In the genomic region with DNA sequence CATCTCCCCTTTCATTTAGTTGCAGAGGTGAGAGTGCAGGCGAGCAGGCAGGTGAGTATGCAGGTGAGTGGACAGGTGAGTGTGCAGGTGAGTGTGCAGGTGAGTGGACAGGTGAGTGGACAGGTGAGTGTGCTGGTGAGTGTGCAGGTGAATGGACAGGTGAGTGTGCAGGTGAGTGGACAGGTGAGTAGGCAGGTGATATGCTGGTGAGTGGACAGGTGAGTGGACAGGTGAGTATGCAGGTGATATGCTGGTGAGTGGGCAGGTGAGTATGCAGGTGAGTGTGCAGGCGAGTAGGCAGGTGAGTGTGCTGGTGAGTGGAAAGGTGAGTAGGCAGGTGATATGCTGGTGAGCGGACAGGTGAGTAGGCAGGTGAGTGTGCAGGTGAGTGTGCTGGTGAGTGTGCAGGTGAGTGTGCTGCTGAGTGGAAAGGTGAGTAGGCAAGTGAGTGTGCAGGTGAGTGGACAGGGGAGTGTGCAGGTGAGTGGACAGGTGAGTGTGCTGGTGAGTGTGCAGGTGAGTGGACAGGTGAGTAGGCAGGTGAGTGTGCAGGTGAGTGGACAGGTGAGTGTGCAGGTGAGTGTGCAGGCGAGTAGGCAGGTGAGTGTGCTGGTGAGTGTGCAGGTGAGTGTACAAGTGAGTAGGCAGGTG, we compare ENCODE assay signal across 28 cellular contexts.
A peak's percentile ranks its signal among the peaks of the same experiment; 100 is the strongest.
DNase-seq lines count a peak whose midpoint lies in the region; ATAC-seq, FAIRE-seq and TF ChIP-seq lines count a peak whose summit lies in the region.
"Had no signal": no experiment of that assay in that cellular context is flagged by ENCODE, and none has a peak within 500 bp of the region (broad histone marks: within the 10 kb centered on the region; RNA-seq: fewer than 3 reads in every experiment).

No MANE protein-coding gene starts in this region.

- H3K4me2 ChIP-seq in osteoblast (ENCODE audit: insufficient read depth, low read length): no peak overlapping the region
- H3K4me2 ChIP-seq: smooth muscle cell had no signal

- H3K36me3 ChIP-seq in osteoblast (ENCODE audit: insufficient read depth, low read length): no peaks in the 10 kb centered on the region
- H3K36me3 ChIP-seq: ascending aorta, neutrophil, tibial nerve had no signal

- peak; percentile 69 for FAIRE-seq in GM12891 (lab: Jason Lieb, UNC)
- FAIRE-seq: frontal cortex had no signal

- no peaks in the 10 kb centered on the region for H3K4me1 ChIP-seq in osteoblast (ENCODE audit: insufficient read depth, low read length)
- H3K4me1 ChIP-seq: ascending aorta, Caco-2, tibial nerve had no signal

- no peak overlapping the region for H3K27ac Mint-ChIP-seq in chondrocyte (ENCODE audit: unreplicated experiment)
- H3K27ac Mint-ChIP-seq: activated CD4-positive, alpha-beta memory T cell treated with anti-CD3 and anti-CD28 coated beads, Interleukin-2, amount 10 ng/mL, durations not matched to agents 7 days and 5 days; stimulated activated naive CD8-positive, alpha-beta T cell treated with anti-CD3 and anti-CD28 coated beads, Interleukin-15, amount 100 ng/mL, for 72 hours had no signal

- no peak overlapping the region for H3K4me3 ChIP-seq in osteoblast (ENCODE audit: insufficient read depth, low read length)
- H3K4me3 ChIP-seq: ascending aorta, smooth muscle cell, tibial nerve had no signal

- no peaks in the 10 kb centered on the region for H3K4me1 Mint-ChIP-seq in chondrocyte (ENCODE audit: low read depth)
- H3K4me1 Mint-ChIP-seq: activated CD4-positive, alpha-beta memory T cell treated with anti-CD3 and anti-CD28 coated beads, Interleukin-2, amount 10 ng/mL, durations not matched to agents 7 days and 5 days; stimulated activated naive CD8-positive, alpha-beta T cell treated with anti-CD3 and anti-CD28 coated beads, Interleukin-15, amount 100 ng/mL, for 72 hours had no signal

- H4K20me1 ChIP-seq in osteoblast (ENCODE audit: insufficient read depth, low read length): no peaks in the 10 kb centered on the region

- no peaks in the 10 kb centered on the region for H3K79me2 ChIP-seq in osteoblast (ENCODE audit: insufficient read depth, low read length)

- no peak overlapping the region for H2AFZ ChIP-seq in osteoblast (ENCODE audit: low read length)

- H3K4me3 Mint-ChIP-seq in chondrocyte (ENCODE audit: unreplicated experiment): no peak overlapping the region
- H3K4me3 Mint-ChIP-seq: activated CD4-positive, alpha-beta memory T cell treated with anti-CD3 and anti-CD28 coated beads, Interleukin-2, amount 10 ng/mL, durations not matched to agents 7 days and 5 days; stimulated activated naive CD8-positive, alpha-beta T cell treated with anti-CD3 and anti-CD28 coated beads, Interleukin-15, amount 100 ng/mL, for 72 hours had no signal

- DNase-seq in NCI-H748 (lab: John Stamatoyannopoulos, UW; ENCODE audit: unreplicated experiment): peak; percentile 27
- DNase-seq in NCI-H748 treated with DMSO at 0.1 percent for 48 hours (lab: John Stamatoyannopoulos, UW): no peak
- DNase-seq in GM12891 (ENCODE audit: insufficient read length, low spot score): no peak
- peak; percentile 39 for DNase-seq in chondrocyte (ENCODE audit: low spot score)
- peak; percentile 36 for DNase-seq in osteoblast (ENCODE audit: insufficient read length, low spot score, missing footprints)
- DNase-seq in dermis blood vessel endothelial cell: no peak
- DNase-seq in D341Med (ENCODE audit: low spot score): no peak
- no peak for DNase-seq in Right ventricle myocardium inferior (ENCODE audit: missing footprints)
- DNase-seq: 8988T; activated CD4-positive, alpha-beta memory T cell treated with anti-CD3 and anti-CD28 coated beads, Interleukin-2, amount 10 ng/mL, durations not matched to agents 7 days and 5 days; activated gamma-delta T cell; AML-193; GOT3; islet precursor cell; NCI-H1436 treated with DMSO at 0.1 percent for 48 hours; NCI-H2171; NCI-H524; stimulated activated CD4-positive, alpha-beta T cell treated with anti-CD3 and anti-CD28 coated beads, Interleukin-2, amount 100 ng/mL, for 48 hours; stimulated activated naive CD8-positive, alpha-beta T cell treated with anti-CD3 and anti-CD28 coated beads, Interleukin-15, amount 100 ng/mL, for 72 hours; T-helper 9 cell had no signal

- H3K9me3 ChIP-seq in osteoblast (ENCODE audit: low read depth, low read length): peaks cover 2% of the 10 kb centered on the region
- H3K9me3 ChIP-seq: ascending aorta, Caco-2, neutrophil, tibial nerve had no signal

- no peaks in the 10 kb centered on the region for H3K36me3 Mint-ChIP-seq in chondrocyte (ENCODE audit: low read depth)

- ATAC-seq in Right ventricle myocardium inferior: no peak
- ATAC-seq: activated CD4-positive, CD25-positive, alpha-beta regulatory T cell treated with anti-CD3 and anti-CD28 coated beads, Interleukin-2, amount 50 U/mL, for 24 hours; stimulated activated naive CD8-positive, alpha-beta T cell treated with anti-CD3 and anti-CD28 coated beads, Interleukin-15, amount 100 ng/mL, for 72 hours had no signal

- H3K27ac ChIP-seq in osteoblast (ENCODE audit: low read depth, low read length): no peak overlapping the region
- H3K27ac ChIP-seq: ascending aorta, epithelial cell of prostate, neutrophil, tibial nerve had no signal

- TF ChIP-seq POLR2A in GM12891 (IDR thresholded peaks at IDR 0.05; ENCODE audit: low read depth, low read length): no peak

- intact Hi-C loops in Right ventricle myocardium inferior (cut with DNase I): no loop called here

- H3K27me3 Mint-ChIP-seq in chondrocyte (ENCODE audit: low read depth): peaks cover 30% of the 10 kb centered on the region
- H3K27me3 Mint-ChIP-seq: activated CD4-positive, alpha-beta memory T cell treated with anti-CD3 and anti-CD28 coated beads, Interleukin-2, amount 10 ng/mL, durations not matched to agents 7 days and 5 days had no signal

- TF ChIP-seq CTCF in chondrocyte (IDR thresholded peaks at IDR 0.05) (no peak), osteoblast (IDR thresholded peaks at IDR 0.05; ENCODE audit: extremely low read depth, low read depth, low read length) (no peak)

- H3K27me3 ChIP-seq in osteoblast (ENCODE audit: insufficient read depth, low read length): no peaks in the 10 kb centered on the region
- H3K27me3 ChIP-seq: ascending aorta, neutrophil, tibial nerve had no signal

- H3K9me3 Mint-ChIP-seq in chondrocyte (ENCODE audit: low read depth): no peaks in the 10 kb centered on the region

TF ChIP-seq in GM12891, 5 proteins besides CTCF, POLR2A, EP300 and RAD21:
- no peak for TF ChIP-seq POU2F2 (IDR thresholded peaks at IDR 0.05; ENCODE audit: low read depth, low read length)

Comparison
In these comparisons a context has a peak if more than half of its experiments do, and no peak if none do; other contexts are left out.
1. DNase-seq: peak in NCI-H748 (single experiment), chondrocyte (single experiment) and osteoblast (single experiment); none in NCI-H748 treated with DMSO at 0.1 percent for 48 hours (single experiment), GM12891 (single experiment), dermis blood vessel endothelial cell (single experiment), D341Med (single experiment) and Right ventricle myocardium inferior (single experiment).